In the genomic region with DNA sequence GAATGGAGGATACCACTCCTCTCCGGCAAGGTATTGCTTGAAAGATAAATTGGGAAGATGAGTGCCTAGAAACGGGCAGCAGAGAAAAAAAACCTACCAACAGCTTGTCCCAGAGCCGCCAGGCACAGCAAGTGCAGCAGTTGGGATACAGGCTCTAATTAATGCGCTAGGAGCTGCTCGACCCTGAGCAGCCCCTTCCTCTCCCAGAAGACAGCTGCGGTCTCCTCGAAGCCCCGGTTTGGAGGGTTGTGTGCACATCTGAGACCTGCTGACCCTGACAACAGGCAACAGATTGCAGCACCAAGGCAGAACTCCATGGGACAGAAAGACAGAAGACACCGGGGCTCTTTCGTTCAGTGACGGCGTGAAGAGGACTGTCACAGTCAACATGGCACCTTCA, we compare ENCODE assay signal across 9 cellular contexts.
DNase-seq lines count a peak whose midpoint lies in the region; ATAC-seq, FAIRE-seq and TF ChIP-seq lines count a peak whose summit lies in the region.
"Had no signal": no experiment of that assay in that cellular context is flagged by ENCODE, and none has a peak within 500 bp of the region (broad histone marks: within the 10 kb centered on the region; RNA-seq: fewer than 3 reads in every experiment).

No MANE protein-coding gene starts in this region.

- no peak for FAIRE-seq in kidney (lab: Jason Lieb, UNC)
- FAIRE-seq: keratinocyte had no signal

- TF ChIP-seq CTCF in kidney (IDR thresholded peaks at IDR 0.05; ENCODE audit: borderline replicate concordance, extremely low read depth, insufficient read depth) (no peak), smooth muscle cell (IDR thresholded peaks at IDR 0.05; ENCODE audit: borderline replicate concordance, insufficient read depth, poor library complexity, severe bottlenecking) (no peak)

- peaks cover 24% of the 10 kb centered on the region for H3K27me3 Mint-ChIP-seq in activated naive CD8-positive, alpha-beta T cell

- H3K36me3 Mint-ChIP-seq in activated naive CD8-positive, alpha-beta T cell: no peaks in the 10 kb centered on the region
- H3K36me3 Mint-ChIP-seq in activated naive CD4-positive, alpha-beta T cell treated with anti-CD3 and anti-CD28 coated beads, Interleukin-2, amount 50 U/mL, for 72 hours: no peaks in the 10 kb centered on the region

- H3K9ac ChIP-seq in HUES6 (ENCODE audit: low read length) (peak overlapping the region; percentile 10), kidney (ENCODE audit: low read length in 2 of 2) (peak overlapping the region; percentile 15 to 30), smooth muscle cell (ENCODE audit: low read depth) (no peak overlapping the region)

- no peaks in the 10 kb centered on the region for H3K36me3 ChIP-seq in HUES6 (ENCODE audit: control insufficient read depth, insufficient read depth, low read length)
- no peaks in the 10 kb centered on the region for H3K36me3 ChIP-seq in kidney (ENCODE audit: control insufficient read depth in 1 of 2, insufficient read depth in 2 of 2, low read length in 2 of 2)
- no peaks in the 10 kb centered on the region for H3K36me3 ChIP-seq in smooth muscle cell (ENCODE audit: low read depth)

- H3K27ac Mint-ChIP-seq in activated naive CD8-positive, alpha-beta T cell: no peak overlapping the region
- no peak overlapping the region for H3K27ac Mint-ChIP-seq in activated naive CD4-positive, alpha-beta T cell treated with anti-CD3 and anti-CD28 coated beads, Interleukin-2, amount 50 U/mL, for 72 hours

- H3K9me3 ChIP-seq in HUES6 (ENCODE audit: control insufficient read depth, insufficient read depth, low read depth, low read length) (no peaks in the 10 kb centered on the region), kidney (ENCODE audit: control insufficient read depth in 1 of 2, low read length in 2 of 2) (no peaks in the 10 kb centered on the region), smooth muscle cell (replicated peaks; ENCODE audit: low read depth) (no peaks in the 10 kb centered on the region)

- peak overlapping the region; percentile 66 for H3K4me3 Mint-ChIP-seq in activated naive CD8-positive, alpha-beta T cell

- H3K4me1 ChIP-seq in HUES6 (ENCODE audit: control insufficient read depth, insufficient read depth, low read length) (peaks cover 30% of the 10 kb centered on the region), kidney (ENCODE audit: control insufficient read depth in 1 of 2, insufficient read depth in 1 of 2, low read depth in 1 of 2, low read length in 2 of 2) (peaks cover 13 to 20% of the 10 kb centered on the region in 2 donors), smooth muscle cell (ENCODE audit: low read depth) (peaks cover 7% of the 10 kb centered on the region)

- H3F3A ChIP-seq in smooth muscle cell (ENCODE audit: low read depth): no peaks in the 10 kb centered on the region

- H3K27ac ChIP-seq in HUES6 (ENCODE audit: low read depth, low read length) (no peak overlapping the region), kidney (ENCODE audit: low read depth in 2 of 2, low read length in 2 of 2) (peak overlapping the region; percentile 17 to 66), smooth muscle cell (ENCODE audit: low read depth) (no peak overlapping the region)

- no peak overlapping the region for H3K4me3 ChIP-seq in HUES6 (ENCODE audit: low read depth, low read length)
- peak overlapping the region; percentile 63 to 79 for H3K4me3 ChIP-seq in kidney (ENCODE audit: low read length in 2 of 2)
- H3K4me3 ChIP-seq in smooth muscle cell: peak overlapping the region; percentile 7

- intact Hi-C loops in kidney (cut with DNase I): no loop called here

- 91% methylated on average over 12 of the region's 12 CpGs for WGBS in smooth muscle cell (ENCODE audit: low lambda C conversion rate)

- H3K79me2 ChIP-seq in smooth muscle cell (ENCODE audit: low read depth): no peaks in the 10 kb centered on the region

- no peaks in the 10 kb centered on the region for H4K20me1 ChIP-seq in smooth muscle cell (ENCODE audit: low read depth)

- no peaks in the 10 kb centered on the region for H3K9me3 Mint-ChIP-seq in activated naive CD8-positive, alpha-beta T cell (ENCODE audit: low read depth)
- H3K9me3 Mint-ChIP-seq in activated naive CD4-positive, alpha-beta T cell treated with anti-CD3 and anti-CD28 coated beads, Interleukin-2, amount 50 U/mL, for 72 hours: no peaks in the 10 kb centered on the region

- DNase-seq in kidney: peak; percentile 60
- DNase-seq in smooth muscle cell (lab: John Stamatoyannopoulos, UW; ENCODE audit: unreplicated experiment): no peak
- DNase-seq in HuH-7 (ENCODE audit: low spot score): no peak
- no peak for DNase-seq in NOMO-1 (lab: John Stamatoyannopoulos, UW; ENCODE audit: unreplicated experiment in 2 of 2)
- no peak for DNase-seq in activated naive CD4-positive, alpha-beta T cell treated with anti-CD3 and anti-CD28 coated beads, Interleukin-2, amount 50 U/mL, for 72 hours (ENCODE audit: low spot score in 2 of 2)

- H3K27me3 ChIP-seq in HUES6 (ENCODE audit: control insufficient read depth, insufficient read depth, low read length) (no peaks in the 10 kb centered on the region), smooth muscle cell (ENCODE audit: low read depth) (no peaks in the 10 kb centered on the region)

- H3K4me2 ChIP-seq in smooth muscle cell: peak overlapping the region; percentile 77

- no peak overlapping the region for H2AFZ ChIP-seq in smooth muscle cell (ENCODE audit: low read depth)

- H3K4me1 Mint-ChIP-seq in activated naive CD8-positive, alpha-beta T cell (ENCODE audit: low read depth): peaks cover 16% of the 10 kb centered on the region

- ATAC-seq in HG02678 (IDR thresholded peaks at IDR 0.05; ENCODE audit: unreplicated experiment): no peak
- no peak for ATAC-seq in activated naive CD4-positive, alpha-beta T cell treated with anti-CD3 and anti-CD28 coated beads, Interleukin-2, amount 50 U/mL, for 72 hours

Comparison
In these comparisons a context has a peak if more than half of its experiments do, and no peak if none do; other contexts are left out.
1. H3K27ac ChIP-seq: peak in kidney (2 of 2); none in HUES6 (single experiment) and smooth muscle cell (single experiment).